ENCODE assay signal across 31 cellular contexts in genomic region chr2:8833863-8834262, GRCh38. TPM values are rescaled to one million over a fixed set of nuclear protein-coding genes. Genes with fewer than 3 reads are reported as not detected.
DNase-seq lines count a peak whose midpoint lies in the region; ATAC-seq, FAIRE-seq and TF ChIP-seq lines count a peak whose summit lies in the region.
"Had no signal": no experiment of that assay in that cellular context is flagged by ENCODE, and none has a peak within 500 bp of the region (broad histone marks: within the 10 kb centered on the region; RNA-seq: fewer than 3 reads in every experiment).

No MANE protein-coding gene starts in this region.

- POLR2A ChIA-PET in K562 (lab: Yijun Ruan, JAX), result interaction anchor here (1.0 to 1.5 kb wide), 4 partner anchors 11 to 18 kb away, joined by 3 to 5 read pairs (median 4); no protein-coding TSS in a partner anchor
- POLR2A ChIA-PET in naive thymus-derived CD4-positive, alpha-beta T cell (lab: Charles Lee), result no interaction called here

- no peaks in the 10 kb centered on the region for H3K27me3 Mint-ChIP-seq in naive thymus-derived CD4-positive, alpha-beta T cell
- no peaks in the 10 kb centered on the region for H3K27me3 Mint-ChIP-seq in type B pancreatic cell
- H3K27me3 Mint-ChIP-seq: CD4-positive, CD25-positive, alpha-beta regulatory T cell had no signal

- peaks cover 42 to 89% (median 79%) of the 10 kb centered on the region in 7 donors for H3K4me1 Mint-ChIP-seq in naive thymus-derived CD4-positive, alpha-beta T cell
- H3K4me1 Mint-ChIP-seq in type B pancreatic cell (ENCODE audit: unreplicated experiment), result peaks cover 52% of the 10 kb centered on the region

- peak; percentile 35 for FAIRE-seq in K562 (lab: Jason Lieb, UNC)
- FAIRE-seq in RCC 7860 (lab: Jason Lieb, UNC), result no peak
- FAIRE-seq: A204.1, GM12892, GM19239, HepG2 had no signal

- H3K4me3 Mint-ChIP-seq in naive thymus-derived CD4-positive, alpha-beta T cell, result peak overlapping the region in 8 of 10 donors; percentile 1 to 99 (median 40)
- peak overlapping the region; percentile 7 for H3K4me3 Mint-ChIP-seq in type B pancreatic cell
- H3K4me3 Mint-ChIP-seq: HFFc6 had no signal

- BruUV-seq in K562 (replicated peaks; lab: Mats Ljungman, UMichigan), result no TSS peak

- peaks cover 5% of the 10 kb centered on the region; the same call in 1 of the 2 replicates for H4K20me1 ChIP-seq in K562 (replicated peaks; ENCODE audit: control insufficient read depth, insufficient read depth, low read length)

- H3K4me3 ChIP-seq in left ventricle myocardium inferior, result peak overlapping the region; percentile 12
- H3K4me3 ChIP-seq in K562, result no peak overlapping the region
- no peak overlapping the region for H3K4me3 ChIP-seq in naive thymus-derived CD4-positive, alpha-beta T cell (ENCODE audit: low read length)
- H3K4me3 ChIP-seq: BLaER1, GM23248, HAP-1, PC-9, SK-N-MC had no signal

- H3K27ac ChIP-seq in left ventricle myocardium inferior (replicated peaks) (no peak overlapping the region), K562 (ENCODE audit: extremely low read depth, low read depth, low read length) (no peak overlapping the region)
- H3K27ac ChIP-seq in naive thymus-derived CD4-positive, alpha-beta T cell (ENCODE audit: low read depth, low read length), result no peak overlapping the region
- H3K27ac ChIP-seq: BLaER1, GM23248, PC-9, RWPE1, SK-N-MC had no signal

- peaks cover 89% of the 10 kb centered on the region for H3K4me1 ChIP-seq in left ventricle myocardium inferior
- peaks cover 8 to 31% of the 10 kb centered on the region in 2 experiments; a peak in 4 of 5 replicates for H3K4me1 ChIP-seq in K562 (replicated peaks in 1 of 2; ENCODE audit: control insufficient read depth in 2 of 2, insufficient read depth in 2 of 2, low read length in 2 of 2)
- H3K4me1 ChIP-seq in naive thymus-derived CD4-positive, alpha-beta T cell (ENCODE audit: control insufficient read depth in 2 of 2, insufficient read depth in 2 of 2, low read length in 2 of 2), result peaks cover 23 to 29% of the 10 kb centered on the region in 2 donors

- H3K36me3 ChIP-seq in left ventricle myocardium inferior, result no peaks in the 10 kb centered on the region
- no peaks in the 10 kb centered on the region for H3K36me3 ChIP-seq in K562 (ENCODE audit: control insufficient read depth, insufficient read depth, low read length)
- H3K36me3 ChIP-seq in naive thymus-derived CD4-positive, alpha-beta T cell (ENCODE audit: control insufficient read depth in 2 of 3, insufficient read depth in 3 of 3, low read length in 3 of 3), result peaks cover 0 to 6% (median 0%) of the 10 kb centered on the region in 3 experiments
- H3K36me3 ChIP-seq: BLaER1, HAP-1 had no signal

- peak overlapping the region in 1 of 2 experiments; percentile 73; a peak in 1 of 4 replicates for H3K9ac ChIP-seq in K562 (ENCODE audit: insufficient read depth in 1 of 2, low read depth in 2 of 2, low read length in 2 of 2)
- H3K9ac ChIP-seq: BLaER1, GM23248 had no signal

- H3K27ac Mint-ChIP-seq in naive thymus-derived CD4-positive, alpha-beta T cell, result peak overlapping the region in 2 of 9 donors; percentile 8 to 32
- H3K27ac Mint-ChIP-seq in type B pancreatic cell, result no peak overlapping the region
- H3K27ac Mint-ChIP-seq: HFFc6 had no signal

- no peak for TF ChIP-seq RAD21 in K562 (CRISPR knock-in tag; conservative IDR thresholded peaks at IDR 0.05 in 1 of 2, IDR thresholded peaks at IDR 0.05 in 1 of 2)

- DNase-seq in left ventricle myocardium inferior, result no peak
- no peak for DNase-seq in Right ventricle myocardium superior
- DNase-seq in K562 (ENCODE audit: extremely low read depth in 1 of 4, low spot score in 3 of 4), result peak in 2 of 4 experiments; percentile 52 to 54
- no peak for DNase-seq in naive thymus-derived CD4-positive, alpha-beta T cell
- DNase-seq in type B pancreatic cell (ENCODE audit: extremely low spot score, unreplicated experiment), result no peak
- no peak for DNase-seq in RCC 7860 (ENCODE audit: low spot score)
- no peak for DNase-seq in amygdala (lab: John Stamatoyannopoulos, UW)
- DNase-seq: CD4-positive, CD25-positive, alpha-beta regulatory T cell; COR-L47; EL; GF-D8; GM23248; HFFc6; MM.1S; NCI-H2029; NCI-H446 treated with DMSO at 0.1 percent for 48 hours; NCI-H526; NCI-H82; NK-92 treated with Interleukin-12 subunit alpha and Interleukin-12 subunit beta, amount 100 ng/mL, for 24 hours; PC-9; SHP77 treated with DMSO at 0.1 percent for 48 hours; SW 1271 had no signal

- TF ChIP-seq EP300 in K562 (IDR thresholded peaks at IDR 0.05; ENCODE audit: low read length), result no peak

- H2AFZ ChIP-seq in K562 (ENCODE audit: low read depth, low read length), result no peak overlapping the region
- H2AFZ ChIP-seq: GM23248, PC-9 had no signal

- peaks cover 81% of the 10 kb centered on the region for H3K79me2 ChIP-seq in K562 (ENCODE audit: control insufficient read depth, insufficient read depth, low read length)

- ATAC-seq in Right ventricle myocardium superior (ENCODE audit: poor library complexity) (no peak), K562 (peak; percentile 45), GM21737 (IDR thresholded peaks at IDR 0.05; ENCODE audit: unreplicated experiment) (no peak)
- no peak for ATAC-seq in naive thymus-derived CD4-positive, alpha-beta T cell
- ATAC-seq: HepG2 had no signal

- peak overlapping the region; percentile 27 for H3K4me2 ChIP-seq in K562 (ENCODE audit: insufficient read depth, low read length)
- H3K4me2 ChIP-seq: BLaER1, PC-9 had no signal

- no peak for TF ChIP-seq POLR2A in K562 (conservative IDR thresholded peaks at IDR 0.05)

- in situ Hi-C loops in K562 (cut with MboI), result no loop called here

- no peaks in the 10 kb centered on the region for H3K9me3 ChIP-seq in left ventricle myocardium inferior (replicated peaks)
- H3K9me3 ChIP-seq in K562 (replicated peaks; ENCODE audit: control insufficient read depth, insufficient read depth, low read depth, low read length), result no peaks in the 10 kb centered on the region
- H3K9me3 ChIP-seq in naive thymus-derived CD4-positive, alpha-beta T cell (ENCODE audit: control insufficient read depth in 2 of 3, low read length in 3 of 3), result no peaks in the 10 kb centered on the region
- H3K9me3 ChIP-seq: HAP-1 had no signal

- CTCF ChIA-PET in K562 (lab: Yijun Ruan, JAX; ENCODE audit: low intra/inter-chr PET ratio), result no interaction called here
- CTCF ChIA-PET in naive thymus-derived CD4-positive, alpha-beta T cell (lab: Charles Lee), result no interaction called here

- intact Hi-C loops in left ventricle myocardium inferior (cut with micrococcal nuclease) (no loop called here), Right ventricle myocardium superior (cut with DNase I) (no loop called here), K562 (cut with micrococcal nuclease) (no loop called here)
- intact Hi-C loops in naive thymus-derived CD4-positive, alpha-beta T cell (cut with micrococcal nuclease), result no loop called here

- no peak for TF ChIP-seq CTCF in left ventricle myocardium inferior (IDR thresholded peaks at IDR 0.05; ENCODE audit: borderline replicate concordance)
- TF ChIP-seq CTCF in K562 (IDR thresholded peaks at IDR 0.05 in 2 of 3, conservative IDR thresholded peaks at IDR 0.05 in 1 of 3; ENCODE audit: insufficient read depth in 2 of 3, low read depth in 1 of 3, low read length in 3 of 3), result no peak
- TF ChIP-seq CTCF in type B pancreatic cell (conservative IDR thresholded peaks at IDR 0.05), result no peak

- 37% methylated on average over 7 of the region's 7 CpGs for whole genome bisulfite sequencing in K562 (ENCODE audit: insufficient coverage, low coverage, missing lambda C conversion rate)

- H3K9me3 Mint-ChIP-seq in naive thymus-derived CD4-positive, alpha-beta T cell, result peaks cover 0 to 2% (median 0%) of the 10 kb centered on the region in 11 donors
- H3K9me3 Mint-ChIP-seq in type B pancreatic cell, result peaks cover 13% of the 10 kb centered on the region
- H3K9me3 Mint-ChIP-seq: CD4-positive, CD25-positive, alpha-beta regulatory T cell; HFFc6 had no signal

- H3K9me1 ChIP-seq in K562 (ENCODE audit: control insufficient read depth, insufficient read depth, low read length), result peaks cover 5% of the 10 kb centered on the region

- H3K27me3 ChIP-seq in left ventricle myocardium inferior (ENCODE audit: low read depth) (no peaks in the 10 kb centered on the region), K562 (ENCODE audit: control insufficient read depth in 2 of 2, insufficient read depth in 2 of 2, low read length in 2 of 2) (no peaks in the 10 kb centered on the region)
- no peaks in the 10 kb centered on the region for H3K27me3 ChIP-seq in naive thymus-derived CD4-positive, alpha-beta T cell (ENCODE audit: control insufficient read depth in 2 of 2, insufficient read depth in 2 of 2, low read length in 2 of 2)
- H3K27me3 ChIP-seq: BLaER1 had no signal

- H3K36me3 Mint-ChIP-seq in naive thymus-derived CD4-positive, alpha-beta T cell, result peaks cover 0 to 10% (median 3%) of the 10 kb centered on the region in 5 donors
- H3K36me3 Mint-ChIP-seq in type B pancreatic cell, result peaks cover 18% of the 10 kb centered on the region

TF ChIP-seq in K562, 482 proteins besides CTCF, POLR2A, EP300 and RAD21:
- no peak for TF ChIP-seq GTF2A2 (tag; IDR thresholded peaks at IDR 0.05)

RNA-seq across cellular contexts. Expression of gene KIDINS220, which starts 3.5 kb away (rescaled TPM):
- total RNA-seq in left ventricle myocardium inferior (60.0 TPM), Right ventricle myocardium superior (48.4 TPM), K562 (2014; rRNA removed) (34.5 and 35.6 TPM in 2 replicates), K562 (2014; rRNA removed; fragmentation: Illumina TruSeq; extraction: Trizol) (41.5 and 45.6 TPM in 2 replicates), K562 (2015; rRNA removed; fragmentation: Illumina TruSeq; extraction: Trizol) (44.0 and 46.1 TPM in 2 replicates), K562 (2021) (33.8 and 34.4 TPM in 2 replicates), type B pancreatic cell (ENCODE audit: low replicate concordance) (63.2 and 73.1 TPM in 2 replicates)
- total RNA-seq in K562 (2011; cell fraction: chromatin; rRNA removed; ENCODE audit: low replicate concordance), result 91.0 and 238 TPM in 2 replicates
- 47.0 and 55.5 TPM in 2 replicates for total RNA-seq in K562 (2011; cell fraction: nucleolus; rRNA removed)
- 117 and 146 TPM in 2 replicates for total RNA-seq in K562 (2011; cell fraction: nucleoplasm; rRNA removed)
- polyA plus RNA-seq in K562 (2011; rRNA removed) (34.0 and 48.0 TPM in 2 replicates), K562 (2014; fragmentation: Illumina TruSeq; extraction: Trizol) (31.0 and 34.1 TPM in 2 replicates), K562 (2014; fragmentation: Nextera tagmentation; extraction: Ambion mirVana) (10 to 100 TPM; 15.2 to 18.2 TPM), K562 (2014; rRNA removed) (25.5 and 28.3 TPM in 2 replicates)
- polyA plus RNA-seq in K562 (2011; cell fraction: cytosol; rRNA removed), result 43.3 and 78.7 TPM in 2 replicates
- polyA plus RNA-seq in K562 (2011; cell fraction: nucleus; rRNA removed), result 50.1 and 51.6 TPM in 2 replicates
- polyA plus RNA-seq in K562 (2012), result 19.8 and 24.3 TPM in 2 replicates
- 120 and 125 TPM in 2 replicates for polyA minus RNA-seq in K562 (2011; rRNA and poly(A)+ RNA removed)
- 32.9 and 46.0 TPM in 2 replicates for polyA minus RNA-seq in K562 (2011; cell fraction: cytosol; rRNA and poly(A)+ RNA removed)
- 80.1 and 122 TPM in 2 replicates for polyA minus RNA-seq in K562 (2011; cell fraction: nucleus; rRNA and poly(A)+ RNA removed)
- total RNA-seq in naive thymus-derived CD4-positive, alpha-beta T cell, result 10 to 100 TPM; 34.5 to 54.3 (median 48.3) TPM
- 10 to 100 TPM; 23.8 to 30.7 TPM for polyA plus RNA-seq in naive thymus-derived CD4-positive, alpha-beta T cell
